In genomic region chr16:10080031-10080772, GRCh38 we compare ENCODE assay signal across 1 cellular context.
TF ChIP-seq lines count a peak whose summit lies in the region.

No MANE protein-coding gene starts in this region.

TF ChIP-seq in SK-N-SH treated with all-trans-retinoic acid at 6 μM for 48 hours, 23 proteins besides CTCF, POLR2A, EP300 and RAD21:
- no peak for TF ChIP-seq TSHZ2 (CRISPR knock-in tag; IDR thresholded peaks at IDR 0.05)
